ENCODE assay signal across 9 cellular contexts in the genomic region with DNA sequence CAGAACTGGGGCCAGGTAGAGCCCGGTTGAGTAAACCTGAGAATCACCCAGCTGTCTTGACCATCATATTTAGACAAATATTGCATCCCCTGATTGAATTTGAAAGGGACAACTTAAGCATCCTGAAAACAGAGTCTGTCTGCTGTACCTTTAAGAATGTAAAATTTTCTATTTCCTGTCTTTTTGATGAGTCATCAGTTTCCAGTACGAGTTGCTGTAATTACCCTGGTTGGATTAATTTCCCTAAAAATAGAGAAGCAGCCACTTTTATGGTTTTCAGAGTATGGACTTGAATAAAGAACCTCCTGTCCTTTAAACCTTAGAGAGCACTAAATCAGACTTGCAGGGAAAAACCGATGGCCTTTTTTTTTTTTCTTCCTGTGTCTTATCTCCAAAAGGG.
A peak's percentile ranks its signal among the peaks of the same experiment; 100 is the strongest.
DNase-seq lines count a peak whose midpoint lies in the region; ATAC-seq and TF ChIP-seq lines count a peak whose summit lies in the region.
"Had no signal": no experiment of that assay in that cellular context is flagged by ENCODE, and none has a peak within 500 bp of the region (broad histone marks: within the 10 kb centered on the region; RNA-seq: fewer than 3 reads in every experiment).

No MANE protein-coding gene starts in this region.

- H3K4me1 ChIP-seq in Caco-2 = peaks cover 21% of the 10 kb centered on the region
- H3K4me1 ChIP-seq in right lobe of liver = peaks cover 0 to 15% (median 5%) of the 10 kb centered on the region in 4 donors

- peak overlapping the region; percentile 62 for H3K4me3 Mint-ChIP-seq in Caco-2 (ENCODE audit: unreplicated experiment)
- no peak overlapping the region for H3K4me3 Mint-ChIP-seq in activated naive CD8-positive, alpha-beta T cell

- H3K9me3 ChIP-seq in Caco-2 = no peaks in the 10 kb centered on the region
- H3K9me3 ChIP-seq in right lobe of liver = no peaks in the 10 kb centered on the region

- H3K36me3 Mint-ChIP-seq in Caco-2 (ENCODE audit: insufficient read depth, unreplicated experiment) = peaks cover 84% of the 10 kb centered on the region
- H3K36me3 Mint-ChIP-seq in activated naive CD8-positive, alpha-beta T cell = peaks cover 2% of the 10 kb centered on the region

- peak overlapping the region; percentile 94 for H3K27ac Mint-ChIP-seq in Caco-2 (ENCODE audit: unreplicated experiment)
- H3K27ac Mint-ChIP-seq in activated naive CD8-positive, alpha-beta T cell = peak overlapping the region; percentile 2

- H3K9me3 Mint-ChIP-seq in Caco-2 (ENCODE audit: unreplicated experiment) = no peaks in the 10 kb centered on the region
- H3K9me3 Mint-ChIP-seq in activated naive CD8-positive, alpha-beta T cell (ENCODE audit: low read depth) = no peaks in the 10 kb centered on the region

- intact Hi-C loops in Caco-2 (cut with micrococcal nuclease; ENCODE audit: unreplicated experiment) (loop anchor here (5.0 kb wide), 1 partner anchor 110 kb away; no protein-coding TSS in a partner anchor), right lobe of liver (cut with DNase I) (no loop called here)

- peak in 3 of 4 donors; percentile 15 to 60 (median 23) for ATAC-seq in right lobe of liver
- ATAC-seq in GM18909 (IDR thresholded peaks at IDR 0.05; ENCODE audit: poor library complexity, unreplicated experiment) = no peak
- no peak for ATAC-seq in HG03442 (IDR thresholded peaks at IDR 0.05; ENCODE audit: unreplicated experiment)
- ATAC-seq: Panc1 had no signal

- H3K27ac ChIP-seq in right lobe of liver = peak overlapping the region; percentile 2 to 76 (median 70)

- DNase-seq in Caco-2 (no peak), LHCN-M2 (ENCODE audit: low read depth) (peak; percentile 70), right lobe of liver (no peak), NCI-H1417 treated with DMSO at 0.1 percent for 48 hours (lab: John Stamatoyannopoulos, UW) (no peak), occipital lobe (lab: John Stamatoyannopoulos, UW) (no peak)

- TF ChIP-seq CTCF in Caco-2 (IDR thresholded peaks at IDR 0.05; ENCODE audit: insufficient read depth in 1 of 2, low read depth in 1 of 2, low read length in 1 of 2, severe bottlenecking in 1 of 2, unreplicated experiment in 1 of 2) (no peak), right lobe of liver (IDR thresholded peaks at IDR 0.05) (no peak)

- BruUV-seq in Caco-2 (replicated peaks; lab: Mats Ljungman, UMichigan) = TSS peak; percentile 93

- H3K27me3 ChIP-seq in Caco-2 (replicated peaks; ENCODE audit: control insufficient read depth, insufficient read depth, low read length) (no peaks in the 10 kb centered on the region), right lobe of liver (no peaks in the 10 kb centered on the region)

- no peak for TF ChIP-seq POLR2A in right lobe of liver (IDR thresholded peaks at IDR 0.05)

- CTCF ChIA-PET in Caco-2 (lab: Charles Lee) = no interaction called here

- WGBS in right lobe of liver (ENCODE audit: insufficient coverage, low coverage, low lambda C conversion rate, missing lambda C conversion rate) = 19% methylated on average over 3 of the region's 3 CpGs

- no peak overlapping the region for H3K4me3 ChIP-seq in Caco-2 (ENCODE audit: low read depth, low read length)
- no peak overlapping the region for H3K4me3 ChIP-seq in right lobe of liver

- H3K4me1 Mint-ChIP-seq in Caco-2 (ENCODE audit: low read depth, unreplicated experiment) = peaks cover 40% of the 10 kb centered on the region
- H3K4me1 Mint-ChIP-seq in activated naive CD8-positive, alpha-beta T cell (ENCODE audit: low read depth) = peaks cover 8% of the 10 kb centered on the region

- no peaks in the 10 kb centered on the region for H3K27me3 Mint-ChIP-seq in Caco-2 (ENCODE audit: insufficient read depth, unreplicated experiment)
- no peaks in the 10 kb centered on the region for H3K27me3 Mint-ChIP-seq in activated naive CD8-positive, alpha-beta T cell

- H3K36me3 ChIP-seq in Caco-2 (ENCODE audit: control insufficient read depth, insufficient read depth, low read length) = peaks cover 3% of the 10 kb centered on the region
- H3K36me3 ChIP-seq in right lobe of liver = no peaks in the 10 kb centered on the region

- POLR2A ChIA-PET in Caco-2 (lab: Charles Lee) = interaction anchor here (0.7 to 1.0 kb wide), 2 partner anchors 25 to 45 kb away, joined by 5 to 7 read pairs; no protein-coding TSS in a partner anchor

Comparison
In these comparisons a context has a peak if more than half of its experiments do, and no peak if none do; other contexts are left out.
1. ATAC-seq: peak in right lobe of liver (3 of 4); none in GM18909 (single experiment) and HG03442 (single experiment).